Comparison of ENCODE assay signal across 24 cellular contexts in genomic region chr15:35349916-35350315, GRCh38.
"Had no signal": no experiment of that assay in that cellular context is flagged by ENCODE, and none has a peak within 500 bp of the region (broad histone marks: within the 10 kb centered on the region; RNA-seq: fewer than 3 reads in every experiment).

No MANE protein-coding gene starts in this region.

- H3K27ac ChIP-seq: coronary artery, hepatocyte, neutrophil, ovary, prostate gland, tibial artery had no signal

- H2AFZ ChIP-seq: hepatocyte had no signal

- H3K4me1 ChIP-seq: prostate gland, tibial artery had no signal

- H3K4me1 Mint-ChIP-seq: activated B cell treated with CpG ODN at 0.5 μM for 24 hours; activated CD4-positive, alpha-beta T cell treated with anti-CD3 and anti-CD28 coated beads for 36 hours; activated naive CD8-positive, alpha-beta T cell treated with anti-CD3 and anti-CD28 coated beads for 36 hours; memory B cell; nephron; T-helper 17 cell had no signal

- ATAC-seq: activated CD4-positive, alpha-beta T cell treated with anti-CD3 and anti-CD28 coated beads for 36 hours; activated T-cell treated with anti-CD3 and anti-CD28 coated beads, Interleukin-2, amount 50 U/mL, for 4 hours; left ventricle myocardium superior; right cardiac atrium; T-helper 17 cell had no signal

- H3K27me3 ChIP-seq: hepatocyte, neutrophil, ovary, tibial artery had no signal

- H3K36me3 Mint-ChIP-seq: memory B cell had no signal

- H3K4me3 Mint-ChIP-seq: activated B cell treated with CpG ODN at 0.5 μM for 24 hours; activated CD4-positive, alpha-beta T cell treated with anti-CD3 and anti-CD28 coated beads for 36 hours; activated naive CD8-positive, alpha-beta T cell treated with anti-CD3 and anti-CD28 coated beads for 36 hours; activated T-cell treated with anti-CD3 and anti-CD28 coated beads, Interleukin-2, amount 50 U/mL, for 4 hours; memory B cell; nephron; stimulated activated naive CD8-positive, alpha-beta T cell treated with anti-CD3 and anti-CD28 coated beads, Interleukin-15, Interleukin-2, amounts not matched to agents 100 ng/mL and 50 ng/mL, for 24 hours; T-helper 17 cell had no signal

- DNase-seq: activated B cell treated with CpG ODN at 0.5 μM for 24 hours; activated CD4-positive, alpha-beta T cell treated with anti-CD3 and anti-CD28 coated beads for 36 hours; activated CD4-positive, alpha-beta T cell treated with anti-CD3 and anti-CD28 coated beads, Interleukin-2, amount 50 U/mL, for 48 hours; activated CD8-positive, alpha-beta memory T cell treated with anti-CD3 and anti-CD28 coated beads, Interleukin-2, amount 50 U/mL, for 48 hours; activated naive CD4-positive, alpha-beta T cell treated with Interleukin-2 at 50 U/mL for 16 hours; activated naive CD8-positive, alpha-beta T cell treated with anti-CD3 and anti-CD28 coated beads for 36 hours; activated T-cell treated with anti-CD3 and anti-CD28 coated beads, Interleukin-2, amount 50 U/mL, for 4 hours; cerebellar nuclear complex; foreskin melanocyte; left ventricle myocardium superior; ovary; right cardiac atrium; stimulated activated CD4-positive, alpha-beta T cell treated with anti-CD3 and anti-CD28 coated beads, Interleukin-1b, Interleukin-23, amount 100 ng/mL, for 48 hours; substantia nigra; T-helper 17 cell; tibial artery had no signal

- H3K27me3 Mint-ChIP-seq: activated B cell treated with CpG ODN at 0.5 μM for 24 hours; activated CD4-positive, alpha-beta T cell treated with anti-CD3 and anti-CD28 coated beads for 36 hours; activated naive CD8-positive, alpha-beta T cell treated with anti-CD3 and anti-CD28 coated beads for 36 hours; memory B cell; stimulated activated naive CD8-positive, alpha-beta T cell treated with anti-CD3 and anti-CD28 coated beads, Interleukin-15, Interleukin-2, amounts not matched to agents 100 ng/mL and 50 ng/mL, for 24 hours; T-helper 17 cell had no signal

- H3K4me2 ChIP-seq: hepatocyte had no signal

- H3K36me3 ChIP-seq: neutrophil, ovary, prostate gland, tibial artery had no signal

- H3K4me3 ChIP-seq: coronary artery, hepatocyte, ovary, prostate gland, tibial artery had no signal

- H3K9me3 ChIP-seq: neutrophil, ovary, prostate gland had no signal

- H3K27ac Mint-ChIP-seq: activated B cell treated with CpG ODN at 0.5 μM for 24 hours; activated CD4-positive, alpha-beta T cell treated with anti-CD3 and anti-CD28 coated beads for 36 hours; activated naive CD8-positive, alpha-beta T cell treated with anti-CD3 and anti-CD28 coated beads for 36 hours; activated T-helper 2 cell treated with anti-CD3 and anti-CD28 coated beads, Interferon-gamma antibody, Interleukin-2, Interleukin-4, amounts not matched to agents 10 μg/mL and 5 μg/mL and 100 μg/mL, durations not matched to agents 14 hours and 24 hours and 36 hours; memory B cell; nephron; stimulated activated naive CD8-positive, alpha-beta T cell treated with anti-CD3 and anti-CD28 coated beads, Interleukin-15, Interleukin-2, amounts not matched to agents 100 ng/mL and 50 ng/mL, for 24 hours; T-helper 17 cell had no signal

- H3K79me2 ChIP-seq: hepatocyte had no signal
